ENCODE assay signal across 14 cellular contexts in genomic region chr10:80486785-80487421, GRCh38. TPM values are rescaled to one million over a fixed set of nuclear protein-coding genes. Genes with fewer than 3 reads are reported as not detected.
A peak's percentile ranks its signal among the peaks of the same experiment; 100 is the strongest.
DNase-seq lines count a peak whose midpoint lies in the region; ATAC-seq and TF ChIP-seq lines count a peak whose summit lies in the region.
"Had no signal": no experiment of that assay in that cellular context is flagged by ENCODE, and none has a peak within 500 bp of the region (broad histone marks: within the 10 kb centered on the region; RNA-seq: fewer than 3 reads in every experiment).

No MANE protein-coding gene starts in this region.

- H2BK12ac ChIP-seq in trophoblast cell (ENCODE audit: low read length) = no peak overlapping the region

- peak overlapping the region; percentile 33 for H3K27ac ChIP-seq in RWPE2 (ENCODE audit: poor library complexity, severe bottlenecking)
- peak overlapping the region; percentile 85 for H3K27ac ChIP-seq in effector memory CD4-positive, alpha-beta T cell (ENCODE audit: insufficient read depth, low read length, poor library complexity, severe bottlenecking)
- H3K27ac ChIP-seq in trophoblast cell (ENCODE audit: low read depth, low read length) = no peak overlapping the region
- H3K27ac ChIP-seq: KMS-11, SJSA1 had no signal

- peak overlapping the region; percentile 83 for H3K4ac ChIP-seq in trophoblast cell (ENCODE audit: low read depth, low read length)

- no peak overlapping the region for H2AK5ac ChIP-seq in trophoblast cell (ENCODE audit: low read length)

- no peak overlapping the region for H3K18ac ChIP-seq in trophoblast cell (ENCODE audit: low read length)

- peak overlapping the region; percentile 54 for H3K4me3 Mint-ChIP-seq in activated CD4-positive, alpha-beta T cell treated with anti-CD3 and anti-CD28 coated beads for 36 hours
- H3K4me3 Mint-ChIP-seq: nephron had no signal

- H3K27me3 ChIP-seq in RWPE2 (ENCODE audit: insufficient read depth, poor library complexity, severe bottlenecking) = no peaks in the 10 kb centered on the region
- no peaks in the 10 kb centered on the region for H3K27me3 ChIP-seq in effector memory CD4-positive, alpha-beta T cell (replicated peaks; ENCODE audit: control insufficient read depth, insufficient read depth, low read length, poor library complexity, severe bottlenecking)
- no peaks in the 10 kb centered on the region for H3K27me3 ChIP-seq in trophoblast cell (ENCODE audit: insufficient read depth, low read length)
- H3K27me3 ChIP-seq: ascending aorta, SJSA1 had no signal

- no CpG with 5 or more reads among the region's 9 CpGs for WGBS in trophoblast cell (ENCODE audit: extremely low coverage, insufficient coverage, insufficient read length)

- H2AFZ ChIP-seq in trophoblast cell (ENCODE audit: insufficient read depth, low read length, poor library complexity) = no peak overlapping the region

- no peak overlapping the region for H3K4me3 ChIP-seq in RWPE2 (ENCODE audit: severe bottlenecking)
- H3K4me3 ChIP-seq in effector memory CD4-positive, alpha-beta T cell (ENCODE audit: insufficient read depth, low read depth, low read length, poor library complexity, severe bottlenecking) = peak overlapping the region; percentile 45
- H3K4me3 ChIP-seq in trophoblast cell (ENCODE audit: low read depth, low read length) = no peak overlapping the region
- H3K4me3 ChIP-seq: ascending aorta, SJSA1, smooth muscle cell had no signal

- H3K4me1 ChIP-seq in RWPE2 (ENCODE audit: insufficient read depth, poor library complexity, severe bottlenecking) = peaks cover 39% of the 10 kb centered on the region
- peaks cover 89% of the 10 kb centered on the region for H3K4me1 ChIP-seq in effector memory CD4-positive, alpha-beta T cell (ENCODE audit: control insufficient read depth, insufficient read depth, low read length, poor library complexity, severe bottlenecking)
- peaks cover 31 to 38% of the 10 kb centered on the region in 2 experiments for H3K4me1 ChIP-seq in trophoblast cell (ENCODE audit: control insufficient read depth in 1 of 2, insufficient read depth in 2 of 2, low read length in 2 of 2)

- no peak overlapping the region for H3K4me2 ChIP-seq in trophoblast cell (ENCODE audit: low read length)
- H3K4me2 ChIP-seq: KMS-11 had no signal

- H2BK5ac ChIP-seq in trophoblast cell (ENCODE audit: low read depth, low read length, poor library complexity) = no peak overlapping the region

- CTCF ChIA-PET in activated CD4-positive, alpha-beta T cell treated with anti-CD3 and anti-CD28 coated beads for 36 hours (lab: Charles Lee) = interaction anchor here (1.2 to 9.0 kb wide), 7 partner anchors 13 to 43 kb away, joined by 3 to 122 read pairs (median 10); no protein-coding TSS in a partner anchor

- no peak overlapping the region for H4K8ac ChIP-seq in trophoblast cell (ENCODE audit: low read depth, low read length)

- peaks cover 6% of the 10 kb centered on the region for H3K79me1 ChIP-seq in trophoblast cell (ENCODE audit: low read length)

- peak; percentile 18 for DNase-seq in activated CD4-positive, alpha-beta T cell treated with anti-CD3 and anti-CD28 coated beads for 36 hours
- DNase-seq in activated CD4-positive, alpha-beta T cell treated with anti-CD3 and anti-CD28 coated beads for 48 hours = no peak
- DNase-seq in RWPE2 (ENCODE audit: low spot score) (no peak), trophoblast cell (peak in 1 of 2 donors; percentile 56), H4 (ENCODE audit: low spot score) (no peak), T-helper 9 cell (no peak)
- DNase-seq in effector memory CD4-positive, alpha-beta T cell = no peak

- no peak overlapping the region for H3K23ac ChIP-seq in trophoblast cell (ENCODE audit: low read length)

- H2BK120ac ChIP-seq in trophoblast cell (ENCODE audit: insufficient read depth, low read length, poor library complexity) = no peak overlapping the region

- peaks cover 19% of the 10 kb centered on the region for H3K79me2 ChIP-seq in trophoblast cell (ENCODE audit: control insufficient read depth, insufficient read depth, low read length, poor library complexity)

- no peak overlapping the region for H3K9ac ChIP-seq in trophoblast cell (ENCODE audit: low read length)
- H3K9ac ChIP-seq: KMS-11 had no signal

- no peaks in the 10 kb centered on the region for H3K9me3 ChIP-seq in RWPE2 (ENCODE audit: severe bottlenecking)
- no peaks in the 10 kb centered on the region for H3K9me3 ChIP-seq in effector memory CD4-positive, alpha-beta T cell (ENCODE audit: control insufficient read depth, low read length)
- no peaks in the 10 kb centered on the region for H3K9me3 ChIP-seq in trophoblast cell (ENCODE audit: insufficient read depth, low read depth, low read length)
- H3K9me3 ChIP-seq: ascending aorta, SJSA1 had no signal

- peaks cover 50% of the 10 kb centered on the region for H3K36me3 ChIP-seq in RWPE2 (ENCODE audit: low read depth)
- peaks cover 27% of the 10 kb centered on the region for H3K36me3 ChIP-seq in effector memory CD4-positive, alpha-beta T cell (ENCODE audit: control insufficient read depth, insufficient read depth, low read length)
- H3K36me3 ChIP-seq in trophoblast cell (ENCODE audit: control insufficient read depth in 1 of 2, insufficient read depth in 2 of 2, low read length in 2 of 2) = peaks cover 26 to 28% of the 10 kb centered on the region in 2 experiments

- peaks cover 97% of the 10 kb centered on the region for H3K4me1 Mint-ChIP-seq in activated CD4-positive, alpha-beta T cell treated with anti-CD3 and anti-CD28 coated beads for 36 hours

- no peak for ATAC-seq in activated CD4-positive, alpha-beta T cell treated with anti-CD3 and anti-CD28 coated beads for 36 hours
- ATAC-seq in RWPE2 (ENCODE audit: low read depth) = no peak
- ATAC-seq in GM18907 (IDR thresholded peaks at IDR 0.05; ENCODE audit: unreplicated experiment) = no peak

- no peak overlapping the region for H3K14ac ChIP-seq in trophoblast cell (ENCODE audit: low read length)

- no peaks in the 10 kb centered on the region for H3K27me3 Mint-ChIP-seq in activated CD4-positive, alpha-beta T cell treated with anti-CD3 and anti-CD28 coated beads for 36 hours

- intact Hi-C loops in activated CD4-positive, alpha-beta T cell treated with anti-CD3 and anti-CD28 coated beads for 36 hours (cut with DNase I, micrococcal nuclease) = loop anchor here in 1 of 2 experiments (1.0 kb wide), 1 partner anchor 28 kb away; no protein-coding TSS in a partner anchor

- no peaks in the 10 kb centered on the region for H3K9me3 Mint-ChIP-seq in activated CD4-positive, alpha-beta T cell treated with anti-CD3 and anti-CD28 coated beads for 36 hours (ENCODE audit: low read depth)
- H3K9me3 Mint-ChIP-seq: nephron had no signal

- no peak overlapping the region for H4K12ac ChIP-seq in trophoblast cell (ENCODE audit: low read depth, low read length)

- H3K27ac Mint-ChIP-seq in activated CD4-positive, alpha-beta T cell treated with anti-CD3 and anti-CD28 coated beads for 36 hours = peak overlapping the region; percentile 95

- no peak overlapping the region for H4K91ac ChIP-seq in trophoblast cell (ENCODE audit: low read depth, low read length)

- peaks cover 40% of the 10 kb centered on the region for H3K36me3 Mint-ChIP-seq in activated CD4-positive, alpha-beta T cell treated with anti-CD3 and anti-CD28 coated beads for 36 hours (ENCODE audit: low read depth)

- no peak for TF ChIP-seq CTCF in RWPE2 (IDR thresholded peaks at IDR 0.05; ENCODE audit: poor library complexity, severe bottlenecking)

- POLR2A ChIA-PET in activated CD4-positive, alpha-beta T cell treated with anti-CD3 and anti-CD28 coated beads for 36 hours (lab: Charles Lee) = interaction anchor here (1.4 to 2.7 kb wide), 2 partner anchors 13 kb away, joined by 5 to 18 read pairs; no protein-coding TSS in a partner anchor

RNA-seq across cellular contexts. Expression of gene TSPAN14, which starts 32.8 kb away (rescaled TPM):
- total RNA-seq in activated CD4-positive, alpha-beta T cell treated with anti-CD3 and anti-CD28 coated beads for 36 hours = 10 to 100 TPM; 37.6 to 43.8 TPM
- 77.2 and 78.0 TPM in 2 replicates for polyA plus RNA-seq in trophoblast cell (2013)
- total RNA-seq in H4 (2014; rRNA removed; shearing (Covaris generic)) = 16.2 and 16.4 TPM in 2 replicates

RNA-seq across cellular contexts. Expression of gene SH2D4B, which starts 50.8 kb away (rescaled TPM):
- total RNA-seq in activated CD4-positive, alpha-beta T cell treated with anti-CD3 and anti-CD28 coated beads for 36 hours = under 1 TPM in 1 of 2 experiments, not detected in 1; 0.11 TPM
- 0.10 and 0.19 TPM in 2 replicates for polyA plus RNA-seq in trophoblast cell (2013)
- not detected in 2 replicates for total RNA-seq in H4 (2014; rRNA removed; shearing (Covaris generic))
- total RNA-seq: ascending aorta, ureter had no signal
- polyA plus RNA-seq: smooth muscle cell had no signal
